In the genomic region with DNA sequence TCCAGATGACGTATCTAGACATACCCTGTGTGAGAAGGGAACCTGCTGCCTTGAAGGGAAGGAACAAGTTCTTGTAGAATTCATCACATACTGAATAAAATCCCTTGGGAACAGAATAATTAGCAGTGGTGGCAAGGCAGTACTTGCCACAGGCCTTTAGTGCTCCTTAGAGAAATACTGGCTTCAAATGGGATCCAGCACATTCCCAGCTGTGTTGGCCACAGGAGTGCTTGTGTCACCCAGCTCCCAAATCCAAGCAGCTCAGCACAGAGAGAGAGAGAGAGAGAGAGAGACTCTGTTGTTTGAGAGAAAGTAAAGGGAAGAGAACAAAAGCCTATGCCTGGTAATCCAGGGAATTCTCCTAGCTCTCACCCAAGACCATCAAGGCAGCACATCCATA, we compare ENCODE assay signal across 16 cellular contexts.
DNase-seq lines count a peak whose midpoint lies in the region; ATAC-seq and TF ChIP-seq lines count a peak whose summit lies in the region.
"Had no signal": no experiment of that assay in that cellular context is flagged by ENCODE, and none has a peak within 500 bp of the region (broad histone marks: within the 10 kb centered on the region; RNA-seq: fewer than 3 reads in every experiment).

No MANE protein-coding gene starts in this region.

- H3K4me1 Mint-ChIP-seq in MCF 10A (ENCODE audit: insufficient read depth, unreplicated experiment) (peaks cover 14% of the 10 kb centered on the region), osteocyte (ENCODE audit: unreplicated experiment) (peaks cover 34% of the 10 kb centered on the region)
- H3K4me1 Mint-ChIP-seq in activated CD8-positive, alpha-beta T cell treated with anti-CD3 and anti-CD28 coated beads for 36 hours (ENCODE audit: low read depth), result no peaks in the 10 kb centered on the region

- H3K4me3 ChIP-seq in breast epithelium, result no peak overlapping the region
- H3K4me3 ChIP-seq in ascending aorta, result no peak overlapping the region

- TF ChIP-seq CTCF in MCF 10A (IDR thresholded peaks at IDR 0.05; ENCODE audit: unreplicated experiment) (no peak), breast epithelium (IDR thresholded peaks at IDR 0.05) (no peak), ascending aorta (IDR thresholded peaks at IDR 0.05) (no peak), osteocyte (IDR thresholded peaks at IDR 0.05) (no peak)
- no peak for TF ChIP-seq CTCF in activated CD8-positive, alpha-beta T cell treated with anti-CD3 and anti-CD28 coated beads for 36 hours (IDR thresholded peaks at IDR 0.05)

- H3K36me3 ChIP-seq in breast epithelium, result no peaks in the 10 kb centered on the region
- H3K36me3 ChIP-seq in ascending aorta, result no peaks in the 10 kb centered on the region
- H3K36me3 ChIP-seq: BE2C had no signal

- H3K9me3 ChIP-seq in breast epithelium (peaks cover 0 to 11% of the 10 kb centered on the region in 2 donors), ascending aorta (no peaks in the 10 kb centered on the region)
- H3K9me3 ChIP-seq: BE2C had no signal

- peak; percentile 0 for DNase-seq in MCF 10A (ENCODE audit: unreplicated experiment)
- no peak for DNase-seq in breast epithelium (ENCODE audit: low spot score in 2 of 2)
- DNase-seq in ascending aorta (ENCODE audit: low spot score in 2 of 2), result no peak
- DNase-seq in osteocyte (ENCODE audit: extremely low spot score, unreplicated experiment), result no peak
- DNase-seq in 8988T, result no peak
- DNase-seq in activated CD8-positive, alpha-beta T cell treated with anti-CD3 and anti-CD28 coated beads for 36 hours, result no peak
- DNase-seq in NCI-H2029 treated with DMSO at 0.1 percent for 48 hours (lab: John Stamatoyannopoulos, UW), result no peak
- DNase-seq in NCI-H446 (lab: John Stamatoyannopoulos, UW), result no peak
- DNase-seq: BE2C, GOT3, KBM-7, NCI-H1694, NCI-H2081 treated with DMSO at 0.1 percent for 48 hours, NCI-H2171 treated with DMSO at 0.1 percent for 48 hours, RPMI8226, SHP77 had no signal

- no peak overlapping the region for H3K4me3 Mint-ChIP-seq in MCF 10A (ENCODE audit: unreplicated experiment)
- no peak overlapping the region for H3K4me3 Mint-ChIP-seq in osteocyte (ENCODE audit: unreplicated experiment)
- H3K4me3 Mint-ChIP-seq in activated CD8-positive, alpha-beta T cell treated with anti-CD3 and anti-CD28 coated beads for 36 hours, result no peak overlapping the region

- H3K27ac Mint-ChIP-seq in MCF 10A (ENCODE audit: low read depth, unreplicated experiment) (peak overlapping the region; percentile 2), osteocyte (ENCODE audit: unreplicated experiment) (peak overlapping the region; percentile 67)
- no peak overlapping the region for H3K27ac Mint-ChIP-seq in activated CD8-positive, alpha-beta T cell treated with anti-CD3 and anti-CD28 coated beads for 36 hours

- BruUV-seq in MCF 10A (replicated peaks; lab: Mats Ljungman, UMichigan), result no TSS peak

- H3K27me3 Mint-ChIP-seq in MCF 10A (ENCODE audit: insufficient read depth, unreplicated experiment) (no peaks in the 10 kb centered on the region), osteocyte (ENCODE audit: unreplicated experiment) (no peaks in the 10 kb centered on the region)
- no peaks in the 10 kb centered on the region for H3K27me3 Mint-ChIP-seq in activated CD8-positive, alpha-beta T cell treated with anti-CD3 and anti-CD28 coated beads for 36 hours

- CTCF ChIA-PET in MCF 10A (lab: Yijun Ruan, JAX), result interaction anchor here (0.7 to 1.0 kb wide), 2 partner anchors 295 to 1723 kb away, joined by 3 read pairs; no protein-coding TSS in a partner anchor
- CTCF ChIA-PET in activated CD8-positive, alpha-beta T cell treated with anti-CD3 and anti-CD28 coated beads for 36 hours (lab: Charles Lee), result no interaction called here

- ATAC-seq in activated CD8-positive, alpha-beta T cell treated with anti-CD3 and anti-CD28 coated beads for 36 hours, result no peak

- H3K36me3 Mint-ChIP-seq in MCF 10A (ENCODE audit: insufficient read depth, unreplicated experiment) (no peaks in the 10 kb centered on the region), osteocyte (ENCODE audit: unreplicated experiment) (no peaks in the 10 kb centered on the region)
- no peaks in the 10 kb centered on the region for H3K36me3 Mint-ChIP-seq in activated CD8-positive, alpha-beta T cell treated with anti-CD3 and anti-CD28 coated beads for 36 hours (ENCODE audit: low read depth)

- POLR2A ChIA-PET in MCF 10A (lab: Yijun Ruan, JAX), result interaction anchor here (1.0 to 1.3 kb wide), 3 partner anchors 11 to 982 kb away, joined by 3 to 7 read pairs (median 4); no protein-coding TSS in a partner anchor
- POLR2A ChIA-PET in activated CD8-positive, alpha-beta T cell treated with anti-CD3 and anti-CD28 coated beads for 36 hours (lab: Charles Lee), result no interaction called here

- H3K27me3 ChIP-seq in breast epithelium, result no peaks in the 10 kb centered on the region
- no peaks in the 10 kb centered on the region for H3K27me3 ChIP-seq in ascending aorta
- H3K27me3 ChIP-seq: BE2C had no signal

- TF ChIP-seq POLR2A in breast epithelium (IDR thresholded peaks at IDR 0.05), result no peak

- no peaks in the 10 kb centered on the region for H3K4me1 ChIP-seq in breast epithelium
- peaks cover 0 to 10% of the 10 kb centered on the region in 2 donors for H3K4me1 ChIP-seq in ascending aorta
- H3K4me1 ChIP-seq: BE2C had no signal

- H3K27ac ChIP-seq in breast epithelium, result no peak overlapping the region
- peak overlapping the region; percentile 64 to 67 for H3K27ac ChIP-seq in ascending aorta

- H3K9me3 Mint-ChIP-seq in MCF 10A (ENCODE audit: unreplicated experiment) (peaks cover 8% of the 10 kb centered on the region), osteocyte (ENCODE audit: unreplicated experiment) (peaks cover 4% of the 10 kb centered on the region)
- peaks cover 2% of the 10 kb centered on the region for H3K9me3 Mint-ChIP-seq in activated CD8-positive, alpha-beta T cell treated with anti-CD3 and anti-CD28 coated beads for 36 hours

- intact Hi-C loops in MCF 10A (cut with micrococcal nuclease), result no loop called here
- intact Hi-C loops in breast epithelium (cut with DNase I; ENCODE audit: low total_unique reads), result no loop called here
- intact Hi-C loops in ascending aorta (cut with DNase I), result no loop called here
- intact Hi-C loops in activated CD8-positive, alpha-beta T cell treated with anti-CD3 and anti-CD28 coated beads for 36 hours (cut with micrococcal nuclease), result no loop called here

Comparison
In these comparisons a context has a peak if more than half of its experiments do, and no peak if none do; other contexts are left out.
1. H3K27ac ChIP-seq: peak in ascending aorta (2 of 2); none in breast epithelium (0 of 2).